In the genomic region with DNA sequence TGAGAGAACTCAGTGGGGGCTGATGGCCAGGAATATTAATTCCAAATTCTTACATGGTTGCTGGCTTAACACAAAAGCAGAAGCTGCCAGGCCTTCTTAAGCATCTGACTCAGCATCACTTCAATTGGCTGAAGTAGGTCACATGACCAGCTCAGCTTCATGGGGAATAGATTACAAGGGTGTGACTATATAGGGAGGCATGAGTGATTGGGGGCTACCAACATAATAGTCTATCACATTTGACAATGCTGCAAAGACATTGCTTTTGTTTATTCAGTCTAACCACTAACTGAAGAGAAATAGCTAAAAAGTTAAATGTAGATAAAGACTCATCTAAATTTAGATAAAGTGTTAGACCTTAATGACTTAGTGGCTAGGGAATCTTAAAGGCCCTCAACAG, we compare ENCODE assay signal across 12 cellular contexts.
DNase-seq lines count a peak whose midpoint lies in the region; ATAC-seq and TF ChIP-seq lines count a peak whose summit lies in the region.
"Had no signal": no experiment of that assay in that cellular context is flagged by ENCODE, and none has a peak within 500 bp of the region (broad histone marks: within the 10 kb centered on the region; RNA-seq: fewer than 3 reads in every experiment).

No MANE protein-coding gene starts in this region.

- ATAC-seq in HG02763 (IDR thresholded peaks at IDR 0.05; ENCODE audit: unreplicated experiment): no peak
- ATAC-seq in HG02678 (IDR thresholded peaks at IDR 0.05; ENCODE audit: unreplicated experiment): no peak
- no peak for ATAC-seq in GM21723 (IDR thresholded peaks at IDR 0.05; ENCODE audit: unreplicated experiment)
- ATAC-seq: activated naive CD8-positive, alpha-beta T cell treated with anti-CD3 and anti-CD28 coated beads, Interleukin-2, amount 50 U/mL, for 24 hours had no signal

- no peak for TF ChIP-seq CTCF in epithelial cell of proximal tubule (conservative IDR thresholded peaks at IDR 0.05; ENCODE audit: low read depth, low read length)

- peak; percentile 2 for DNase-seq in SKM-1 treated with dmso at 0.1 percent for 144 hours (lab: John Stamatoyannopoulos, UW; ENCODE audit: unreplicated experiment)
- DNase-seq in SKM-1 (lab: John Stamatoyannopoulos, UW; ENCODE audit: unreplicated experiment): no peak
- DNase-seq in OCI-M1 (lab: John Stamatoyannopoulos, UW): peak; percentile 89
- peak; percentile 25 for DNase-seq in epithelial cell of proximal tubule (ENCODE audit: low read depth)
- peak; percentile 70 for DNase-seq in stromal cell of bone marrow (ENCODE audit: low read depth)
- DNase-seq: activated naive CD8-positive, alpha-beta T cell treated with anti-CD3 and anti-CD28 coated beads, Interleukin-2, amount 50 U/mL, for 24 hours; hippocampal formation had no signal

- H3K4me3 ChIP-seq in epithelial cell of proximal tubule (ENCODE audit: low read depth, low read length): no peak overlapping the region
- H3K4me3 ChIP-seq: BLaER1 treated with 17β-estradiol and CSF1 and Interleukin-3, amounts not matched to agents 10 nM and 100 nM; HAP-1 had no signal
